In the genomic region with DNA sequence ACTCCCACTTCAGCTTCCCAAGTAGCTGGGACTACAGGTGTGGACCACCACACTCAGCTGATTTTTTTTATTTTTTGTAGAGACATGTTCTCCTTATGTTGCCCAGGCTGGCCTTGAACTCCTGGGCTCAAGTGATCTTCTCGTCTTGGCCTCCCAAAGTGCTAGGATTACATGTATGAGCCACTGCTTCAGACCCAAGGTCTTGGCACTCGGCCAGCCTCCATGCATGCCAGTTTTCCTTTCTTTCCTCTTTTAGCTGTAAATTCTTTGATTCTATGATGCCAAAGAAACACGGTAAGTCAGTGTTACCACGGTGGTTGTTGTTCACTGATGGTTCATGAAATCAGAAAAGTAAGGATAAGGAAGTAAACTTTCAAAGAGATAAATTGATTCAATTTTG, we compare ENCODE assay signal across 21 cellular contexts. TPM values are rescaled to one million over a fixed set of nuclear protein-coding genes. Genes with fewer than 3 reads are reported as not detected.
DNase-seq lines count a peak whose midpoint lies in the region; ATAC-seq, FAIRE-seq and TF ChIP-seq lines count a peak whose summit lies in the region.
"Had no signal": no experiment of that assay in that cellular context is flagged by ENCODE, and none has a peak within 500 bp of the region (broad histone marks: within the 10 kb centered on the region; RNA-seq: fewer than 3 reads in every experiment).

No MANE protein-coding gene starts in this region.

- H3K36me3 ChIP-seq in SK-N-SH (replicated peaks in 1 of 2; ENCODE audit: control insufficient read depth in 1 of 2, insufficient read depth in 2 of 2, low read length in 1 of 2), result no peaks in the 10 kb centered on the region
- H3K36me3 ChIP-seq in Karpas-422 (ENCODE audit: insufficient read depth, low read length), result no peaks in the 10 kb centered on the region
- H3K36me3 ChIP-seq: HAP-1 had no signal

- CTCF ChIA-PET in SK-N-SH (lab: Yijun Ruan, JAX), result interaction anchor here (7.3 kb wide), 1 partner anchor 16 kb away, joined by 43 read pairs; no protein-coding TSS in a partner anchor

- DNase-seq in SK-N-SH (no peak), Daoy (ENCODE audit: low read depth) (peak; percentile 13), Karpas-422 (peak; percentile 26), D721Med (ENCODE audit: insufficient read length, low spot score) (no peak), NCI-H1417 treated with DMSO at 0.1 percent for 48 hours (lab: John Stamatoyannopoulos, UW) (no peak)
- DNase-seq: C1 segment of cervical spinal cord; Calu3; CD4-positive, alpha-beta memory T cell; COR-L47; DMS53; DMS79 treated with DMSO at 0.1 percent for 48 hours; GOT3; HFFc6 had no signal

- H3K4me3 ChIP-seq in SK-N-SH (ENCODE audit: low read depth in 2 of 2, low read length in 1 of 2), result no peak overlapping the region
- no peak overlapping the region for H3K4me3 ChIP-seq in Karpas-422 (ENCODE audit: low read length)
- H3K4me3 ChIP-seq: HAP-1 had no signal

- H3K4me2 ChIP-seq in SK-N-SH (no peak overlapping the region), Karpas-422 (ENCODE audit: low read depth, low read length, poor library complexity, severe bottlenecking) (no peak overlapping the region)

- ATAC-seq in SK-N-SH treated with all-trans-retinoic acid at 6 μM for 48 hours, result no peak

- TF ChIP-seq RAD21 in SK-N-SH (IDR thresholded peaks at IDR 0.05; ENCODE audit: low read length), result no peak

- H4K20me1 ChIP-seq in SK-N-SH (ENCODE audit: insufficient read depth), result no peaks in the 10 kb centered on the region
- H4K20me1 ChIP-seq in Karpas-422 (ENCODE audit: insufficient read depth, low read depth, low read length), result no peaks in the 10 kb centered on the region

- no peaks in the 10 kb centered on the region for H3K27me3 ChIP-seq in SK-N-SH (ENCODE audit: insufficient read depth)
- H3K27me3 ChIP-seq in Karpas-422 (ENCODE audit: low read length), result no peaks in the 10 kb centered on the region

- H3K27ac ChIP-seq in SK-N-SH (ENCODE audit: low read depth in 2 of 2, low read length in 1 of 2) (no peak overlapping the region), Karpas-422 (ENCODE audit: low read length) (no peak overlapping the region)

- TF ChIP-seq CTCF in SK-N-SH (IDR thresholded peaks at IDR 0.05), result no peak
- TF ChIP-seq CTCF in D721Med (IDR thresholded peaks at IDR 0.05; ENCODE audit: insufficient read depth, missing control alignments), result no peak

- H3K9me3 ChIP-seq in SK-N-SH (no peaks in the 10 kb centered on the region), Karpas-422 (ENCODE audit: low read length) (no peaks in the 10 kb centered on the region)
- H3K9me3 ChIP-seq: HAP-1 had no signal

- no peaks in the 10 kb centered on the region for H3K79me2 ChIP-seq in SK-N-SH (ENCODE audit: insufficient read depth)
- H3K79me2 ChIP-seq in Karpas-422 (ENCODE audit: low read length), result no peaks in the 10 kb centered on the region

- 0 out of 4 replicates have a peak, but pooled peaks cover 0 to 4% of the 10 kb centered on the region in 2 experiments for H3K4me1 ChIP-seq in SK-N-SH (ENCODE audit: control insufficient read depth in 1 of 2, insufficient read depth in 2 of 2, low read depth in 1 of 2, low read length in 1 of 2)
- no peaks in the 10 kb centered on the region for H3K4me1 ChIP-seq in Karpas-422 (ENCODE audit: low read length)
- H3K4me1 ChIP-seq: HAP-1 had no signal

- H3F3A ChIP-seq in SK-N-SH (replicated peaks; ENCODE audit: insufficient read depth), result no peaks in the 10 kb centered on the region

- H2AFZ ChIP-seq in SK-N-SH (ENCODE audit: low read depth) (peak overlapping the region; percentile 2; the same call in 1 of the 2 replicates), Karpas-422 (ENCODE audit: low read length) (no peak overlapping the region)

- 16% methylated on average over 4 of the region's 4 CpGs for WGBS in SK-N-SH (ENCODE audit: low lambda C conversion rate)

- TF ChIP-seq EP300 in SK-N-SH (IDR thresholded peaks at IDR 0.05; ENCODE audit: borderline replicate concordance in 1 of 2, low read depth in 1 of 2, low read length in 1 of 2), result no peak

- FAIRE-seq in D721Med (lab: Jason Lieb, UNC), result no peak
- FAIRE-seq: G401.6, GM12892, H54 had no signal

- POLR2A ChIA-PET in SK-N-SH (lab: Yijun Ruan, JAX), result no interaction called here

- H3K9ac ChIP-seq in SK-N-SH, result no peak overlapping the region
- no peak overlapping the region for H3K9ac ChIP-seq in Karpas-422 (ENCODE audit: low read length)

- no peaks in the 10 kb centered on the region for H3K9me2 ChIP-seq in SK-N-SH
- no peaks in the 10 kb centered on the region for H3K9me2 ChIP-seq in Karpas-422 (replicated peaks; ENCODE audit: insufficient read depth, low read length)

TF ChIP-seq in SK-N-SH, 30 proteins besides CTCF, POLR2A, EP300 and RAD21 (continues in another document):
- TF ChIP-seq TAF1 (IDR thresholded peaks at IDR 0.05; ENCODE audit: borderline replicate concordance, low read depth, low read length) (no peak), EZH2phosphoT487 (IDR thresholded peaks at IDR 0.05; ENCODE audit: borderline replicate concordance, low read depth) (no peak), FOSL2 (IDR thresholded peaks at IDR 0.05; ENCODE audit: borderline replicate concordance, low read depth) (no peak), CHD2 (IDR thresholded peaks at IDR 0.05; ENCODE audit: low read length, partially characterized antibody) (no peak), FOXM1 (IDR thresholded peaks at IDR 0.05; ENCODE audit: low read depth) (no peak), MXI1 (IDR thresholded peaks at IDR 0.05; ENCODE audit: low read depth, low read length) (no peak)
- TF ChIP-seq, protein P1, sequence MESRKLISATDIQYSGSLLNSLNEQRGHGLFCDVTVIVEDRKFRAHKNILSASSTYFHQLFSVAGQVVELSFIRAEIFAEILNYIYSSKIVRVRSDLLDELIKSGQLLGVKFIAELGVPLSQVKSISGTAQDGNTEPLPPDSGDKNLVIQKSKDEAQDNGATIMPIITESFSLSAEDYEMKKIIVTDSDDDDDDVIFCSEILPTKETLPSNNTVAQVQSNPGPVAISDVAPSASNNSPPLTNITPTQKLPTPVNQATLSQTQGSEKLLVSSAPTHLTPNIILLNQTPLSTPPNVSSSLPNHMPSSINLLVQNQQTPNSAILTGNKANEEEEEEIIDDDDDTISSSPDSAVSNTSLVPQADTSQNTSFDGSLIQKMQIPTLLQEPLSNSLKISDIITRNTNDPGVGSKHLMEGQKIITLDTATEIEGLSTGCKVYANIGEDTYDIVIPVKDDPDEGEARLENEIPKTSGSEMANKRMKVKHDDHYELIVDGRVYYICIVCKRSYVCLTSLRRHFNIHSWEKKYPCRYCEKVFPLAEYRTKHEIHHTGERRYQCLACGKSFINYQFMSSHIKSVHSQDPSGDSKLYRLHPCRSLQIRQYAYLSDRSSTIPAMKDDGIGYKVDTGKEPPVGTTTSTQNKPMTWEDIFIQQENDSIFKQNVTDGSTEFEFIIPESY (IDR thresholded peaks at IDR 0.05; ENCODE audit: borderline replicate concordance, low read depth), result no peak

TF ChIP-seq in SK-N-SH treated with all-trans-retinoic acid at 6 μM for 48 hours, 23 proteins besides CTCF, POLR2A, EP300 and RAD21 (continues in another document):
- TF ChIP-seq, protein P2, sequence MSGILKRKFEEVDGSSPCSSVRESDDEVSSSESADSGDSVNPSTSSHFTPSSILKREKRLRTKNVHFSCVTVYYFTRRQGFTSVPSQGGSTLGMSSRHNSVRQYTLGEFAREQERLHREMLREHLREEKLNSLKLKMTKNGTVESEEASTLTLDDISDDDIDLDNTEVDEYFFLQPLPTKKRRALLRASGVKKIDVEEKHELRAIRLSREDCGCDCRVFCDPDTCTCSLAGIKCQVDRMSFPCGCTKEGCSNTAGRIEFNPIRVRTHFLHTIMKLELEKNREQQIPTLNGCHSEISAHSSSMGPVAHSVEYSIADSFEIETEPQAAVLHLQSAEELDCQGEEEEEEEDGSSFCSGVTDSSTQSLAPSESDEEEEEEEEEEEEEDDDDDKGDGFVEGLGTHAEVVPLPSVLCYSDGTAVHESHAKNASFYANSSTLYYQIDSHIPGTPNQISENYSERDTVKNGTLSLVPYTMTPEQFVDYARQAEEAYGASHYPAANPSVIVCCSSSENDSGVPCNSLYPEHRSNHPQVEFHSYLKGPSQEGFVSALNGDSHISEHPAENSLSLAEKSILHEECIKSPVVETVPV (CRISPR knock-in tag; IDR thresholded peaks at IDR 0.05), result no peak
- TF ChIP-seq ESRRG (CRISPR knock-in tag; IDR thresholded peaks at IDR 0.05) (no peak), SNAI2 (CRISPR knock-in tag; IDR thresholded peaks at IDR 0.05) (no peak), TCF4 (CRISPR knock-in tag; IDR thresholded peaks at IDR 0.05; ENCODE audit: borderline replicate concordance) (no peak)
- TF ChIP-seq, protein P3, sequence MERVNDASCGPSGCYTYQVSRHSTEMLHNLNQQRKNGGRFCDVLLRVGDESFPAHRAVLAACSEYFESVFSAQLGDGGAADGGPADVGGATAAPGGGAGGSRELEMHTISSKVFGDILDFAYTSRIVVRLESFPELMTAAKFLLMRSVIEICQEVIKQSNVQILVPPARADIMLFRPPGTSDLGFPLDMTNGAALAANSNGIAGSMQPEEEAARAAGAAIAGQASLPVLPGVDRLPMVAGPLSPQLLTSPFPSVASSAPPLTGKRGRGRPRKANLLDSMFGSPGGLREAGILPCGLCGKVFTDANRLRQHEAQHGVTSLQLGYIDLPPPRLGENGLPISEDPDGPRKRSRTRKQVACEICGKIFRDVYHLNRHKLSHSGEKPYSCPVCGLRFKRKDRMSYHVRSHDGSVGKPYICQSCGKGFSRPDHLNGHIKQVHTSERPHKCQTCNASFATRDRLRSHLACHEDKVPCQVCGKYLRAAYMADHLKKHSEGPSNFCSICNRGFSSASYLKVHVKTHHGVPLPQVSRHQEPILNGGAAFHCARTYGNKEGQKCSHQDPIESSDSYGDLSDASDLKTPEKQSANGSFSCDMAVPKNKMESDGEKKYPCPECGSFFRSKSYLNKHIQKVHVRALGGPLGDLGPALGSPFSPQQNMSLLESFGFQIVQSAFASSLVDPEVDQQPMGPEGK (CRISPR knock-in tag; IDR thresholded peaks at IDR 0.05; ENCODE audit: borderline replicate concordance), result no peak

RNA-seq across cellular contexts. Expression of a gene that starts 3.0 kb away (rescaled TPM):
- polyA plus RNA-seq in SK-N-SH (2012; rRNA removed), result 0.46 and 0.65 TPM in 2 replicates
- polyA plus RNA-seq in SK-N-SH (2012; cell fraction: cytosol; rRNA removed), result 0.36 and 0.63 TPM in 2 replicates
- 0.59 and 1.2 TPM in 2 replicates for polyA plus RNA-seq in SK-N-SH (2012; cell fraction: nucleus; rRNA removed)
- total RNA-seq in Daoy (2014; rRNA removed; shearing (Covaris generic)), result 0.40 TPM in 1 of 2 replicates, not detected in the other
- not detected in 2 replicates for total RNA-seq in Karpas-422 (2014; rRNA removed; shearing (Covaris generic); ENCODE audit: low replicate concordance)
- total RNA-seq: A172, A673 had no signal
- polyA plus RNA-seq: CD4-positive, alpha-beta memory T cell had no signal

RNA-seq across cellular contexts. Expression of a gene that starts 19.1 kb away (rescaled TPM):
- 0.23 and 0.42 TPM in 2 replicates for polyA plus RNA-seq in SK-N-SH (2012; rRNA removed)
- polyA plus RNA-seq in SK-N-SH (2012; cell fraction: cytosol; rRNA removed), result 0.04 TPM in 1 of 2 replicates, not detected in the other
- polyA plus RNA-seq in SK-N-SH (2012; cell fraction: nucleus; rRNA removed), result 2.4 and 2.8 TPM in 2 replicates
- not detected in 2 replicates for total RNA-seq in Daoy (2014; rRNA removed; shearing (Covaris generic))
- not detected in 2 replicates for total RNA-seq in Karpas-422 (2014; rRNA removed; shearing (Covaris generic); ENCODE audit: low replicate concordance)
- total RNA-seq: A172; A673; Calu3; CD4-positive, alpha-beta memory T cell; HFFc6 had no signal
- polyA plus RNA-seq: BJ; CD4-positive, alpha-beta memory T cell had no signal

RNA-seq across cellular contexts. Expression of a gene that starts 45.9 kb away (rescaled TPM):
- not detected in 2 replicates for polyA plus RNA-seq in SK-N-SH (2012; rRNA removed)
- not detected in 2 replicates for polyA plus RNA-seq in SK-N-SH (2012; cell fraction: cytosol; rRNA removed)
- not detected in 2 replicates for polyA plus RNA-seq in SK-N-SH (2012; cell fraction: nucleus; rRNA removed)
- total RNA-seq in Daoy (2014; rRNA removed; shearing (Covaris generic)), result not detected in 2 replicates
- not detected in 2 replicates for total RNA-seq in Karpas-422 (2014; rRNA removed; shearing (Covaris generic); ENCODE audit: low replicate concordance)
- total RNA-seq: A172, A673, Calu3, HFFc6 had no signal
- polyA plus RNA-seq: BJ; CD4-positive, alpha-beta memory T cell had no signal

Comparison
In these comparisons a context has a peak if more than half of its experiments do, and no peak if none do; other contexts are left out.
1. DNase-seq: peak in Daoy (single experiment) and Karpas-422 (single experiment); none in SK-N-SH (single experiment), D721Med (single experiment) and NCI-H1417 treated with DMSO at 0.1 percent for 48 hours (single experiment).